10 cellular contexts compared by ENCODE assay signal in genomic region chr10:124449170-124450009, GRCh38. TPM values are rescaled to one million over a fixed set of nuclear protein-coding genes. Genes with fewer than 3 reads are reported as not detected.
A peak's percentile ranks its signal among the peaks of the same experiment; 100 is the strongest.
DNase-seq lines count a peak whose midpoint lies in the region; ATAC-seq and TF ChIP-seq lines count a peak whose summit lies in the region.
"Had no signal": no experiment of that assay in that cellular context is flagged by ENCODE, and none has a peak within 500 bp of the region (broad histone marks: within the 10 kb centered on the region; RNA-seq: fewer than 3 reads in every experiment).

No MANE protein-coding gene starts in this region.

- H3K27ac Mint-ChIP-seq in progenitor cell of endocrine pancreas = no peak overlapping the region
- H3K27ac Mint-ChIP-seq in T-helper 2 cell treated with Interferon-gamma antibody and Interleukin-4, amounts not matched to agents 5 μg/mL and 100 μg/mL, for 36 hours = no peak overlapping the region

- TF ChIP-seq CTCF in GM10266 (IDR thresholded peaks at IDR 0.05; ENCODE audit: control insufficient read depth, insufficient read depth, low read depth, missing control alignments) (no peak), progenitor cell of endocrine pancreas (IDR thresholded peaks at IDR 0.05; ENCODE audit: unreplicated experiment) (no peak)

- H3K4me3 Mint-ChIP-seq in progenitor cell of endocrine pancreas (ENCODE audit: low read depth) = peak overlapping the region; percentile 63
- H3K4me3 Mint-ChIP-seq in T-helper 2 cell treated with Interferon-gamma antibody and Interleukin-4, amounts not matched to agents 5 μg/mL and 100 μg/mL, for 36 hours = no peak overlapping the region

- H3K4me1 ChIP-seq in NT2/D1 (ENCODE audit: insufficient read depth, insufficient read length) = no peaks in the 10 kb centered on the region

- peaks cover 18% of the 10 kb centered on the region for H3K4me1 Mint-ChIP-seq in progenitor cell of endocrine pancreas (ENCODE audit: low read depth)
- H3K4me1 Mint-ChIP-seq in T-helper 2 cell treated with Interferon-gamma antibody and Interleukin-4, amounts not matched to agents 5 μg/mL and 100 μg/mL, for 36 hours (ENCODE audit: low read depth) = peaks cover 3% of the 10 kb centered on the region

- peaks cover 88% of the 10 kb centered on the region for H3K27me3 Mint-ChIP-seq in progenitor cell of endocrine pancreas
- H3K27me3 Mint-ChIP-seq in T-helper 2 cell treated with Interferon-gamma antibody and Interleukin-4, amounts not matched to agents 5 μg/mL and 100 μg/mL, for 36 hours (ENCODE audit: low read depth) = peaks cover 80% of the 10 kb centered on the region

- peaks cover 9% of the 10 kb centered on the region for H3K36me3 ChIP-seq in NT2/D1 (ENCODE audit: insufficient read depth, insufficient read length, low read length)

- no peaks in the 10 kb centered on the region for H3K9me3 Mint-ChIP-seq in progenitor cell of endocrine pancreas (ENCODE audit: low read depth)
- no peaks in the 10 kb centered on the region for H3K9me3 Mint-ChIP-seq in T-helper 2 cell treated with Interferon-gamma antibody and Interleukin-4, amounts not matched to agents 5 μg/mL and 100 μg/mL, for 36 hours

- H3K9ac ChIP-seq in NT2/D1 (ENCODE audit: insufficient read length, low read depth) = peak overlapping the region; percentile 95

- DNase-seq in GM10266 (ENCODE audit: extremely low spot score) (peak; percentile 16), NT2/D1 (ENCODE audit: low read depth, low spot score) (no peak), epithelial cell of prostate (ENCODE audit: low read depth, low spot score) (peak; percentile 6), progenitor cell of endocrine pancreas (ENCODE audit: low spot score, unreplicated experiment) (no peak), DMS114 treated with DMSO at 0.1 percent for 48 hours (lab: John Stamatoyannopoulos, UW; ENCODE audit: unreplicated experiment) (no peak)
- DNase-seq in T-helper 2 cell treated with Interferon-gamma antibody and Interleukin-4, amounts not matched to agents 5 μg/mL and 100 μg/mL, for 36 hours (ENCODE audit: low spot score) = no peak
- DNase-seq: dermis blood vessel endothelial cell; NK-92 treated with Interleukin-12 subunit alpha and Interleukin-12 subunit beta, amount 100 ng/mL, for 24 hours had no signal

- no peak overlapping the region for H3K27ac ChIP-seq in epithelial cell of prostate

- no peaks in the 10 kb centered on the region for H3K9me3 ChIP-seq in NT2/D1 (ENCODE audit: insufficient read depth, low read length)

- no peak for ATAC-seq in GM19324 (IDR thresholded peaks at IDR 0.05; ENCODE audit: low FRiP score, unreplicated experiment)

- H3K27me3 ChIP-seq in NT2/D1 (ENCODE audit: insufficient read depth, insufficient read length) = no peaks in the 10 kb centered on the region

- peak overlapping the region; percentile 82 for H3K4me3 ChIP-seq in NT2/D1 (ENCODE audit: insufficient read length, low read depth)

- H3K36me3 Mint-ChIP-seq in progenitor cell of endocrine pancreas (ENCODE audit: insufficient read depth) = no peaks in the 10 kb centered on the region
- no peaks in the 10 kb centered on the region for H3K36me3 Mint-ChIP-seq in T-helper 2 cell treated with Interferon-gamma antibody and Interleukin-4, amounts not matched to agents 5 μg/mL and 100 μg/mL, for 36 hours (ENCODE audit: low read depth)

RNA-seq across cellular contexts. Expression of gene NKX1-2, which starts 0.4 kb away (rescaled TPM):
- total RNA-seq in progenitor cell of endocrine pancreas = not detected in 2 replicates
- total RNA-seq: dermis blood vessel endothelial cell, lung microvascular endothelial cell had no signal

RNA-seq across cellular contexts. Expression of gene LHPP, which starts 12.2 kb away (rescaled TPM):
- total RNA-seq in progenitor cell of endocrine pancreas = 15.2 and 16.9 TPM in 2 replicates

RNA-seq across cellular contexts. Expression of gene OAT, which starts 30.7 kb away (rescaled TPM):
- 35.0 and 37.1 TPM in 2 replicates for total RNA-seq in progenitor cell of endocrine pancreas

Comparison
In these comparisons a context has a peak if more than half of its experiments do, and no peak if none do; other contexts are left out.
1. DNase-seq: peak in GM10266 (single experiment) and epithelial cell of prostate (single experiment); none in NT2/D1 (single experiment), progenitor cell of endocrine pancreas (single experiment), T-helper 2 cell treated with Interferon-gamma antibody and Interleukin-4, amounts not matched to agents 5 μg/mL and 100 μg/mL, for 36 hours (single experiment) and DMS114 treated with DMSO at 0.1 percent for 48 hours (single experiment).